In genomic region chr10:59177031-59177861, GRCh38 we compare ENCODE assay signal across 8 cellular contexts. TPM values are rescaled to one million over a fixed set of nuclear protein-coding genes. Genes with fewer than 3 reads are reported as not detected.
A peak's percentile ranks its signal among the peaks of the same experiment; 100 is the strongest.
DNase-seq lines count a peak whose midpoint lies in the region; ATAC-seq, FAIRE-seq and TF ChIP-seq lines count a peak whose summit lies in the region.

No MANE protein-coding gene starts in this region.

- H3K4me1 Mint-ChIP-seq in natural killer cell, result no peaks in the 10 kb centered on the region
- peaks cover 0 to 6% (median 2%) of the 10 kb centered on the region in 4 donors for H3K4me1 Mint-ChIP-seq in naive thymus-derived CD8-positive, alpha-beta T cell

- H3K4me3 ChIP-seq in small intestine (ENCODE audit: low read depth in 1 of 2, low read length in 2 of 2), result peak overlapping the region in 1 of 2 donors; percentile 84

- H3K4me1 ChIP-seq in small intestine (ENCODE audit: control insufficient read depth in 2 of 2, insufficient read depth in 1 of 2, low read depth in 1 of 2, low read length in 1 of 2), result peaks cover 0 to 4% of the 10 kb centered on the region in 2 donors

- peaks cover 2 to 5% of the 10 kb centered on the region in 2 donors for H3K9me3 Mint-ChIP-seq in natural killer cell
- peaks cover 0 to 10% (median 5%) of the 10 kb centered on the region in 9 donors for H3K9me3 Mint-ChIP-seq in naive thymus-derived CD8-positive, alpha-beta T cell

- no peak for TF ChIP-seq CTCF in natural killer cell (IDR thresholded peaks at IDR 0.05)

- 4 to 6% (median 6%) methylated on average over 35 to 42 of the region's 42 CpGs for WGBS in small intestine, 3 donors

- DNase-seq in ELF-1 (ENCODE audit: low read depth, low spot score) (peak; percentile 58), NCI-H146 (lab: John Stamatoyannopoulos, UW) (peak; percentile 87), brain pericyte (ENCODE audit: low read depth, low spot score) (peak; percentile 51), inferior parietal cortex (ENCODE audit: extremely low spot score) (peak; percentile 76), small intestine (peak; percentile 81), CD1c-positive myeloid dendritic cell (ENCODE audit: extremely low spot score) (no peak), natural killer cell (no peak)
- DNase-seq in naive thymus-derived CD8-positive, alpha-beta T cell, result no peak

- no peaks in the 10 kb centered on the region for H3K9me3 ChIP-seq in small intestine (ENCODE audit: control insufficient read depth, low read depth)

- H3K4me3 Mint-ChIP-seq in natural killer cell, result no peak overlapping the region
- H3K4me3 Mint-ChIP-seq in naive thymus-derived CD8-positive, alpha-beta T cell, result no peak overlapping the region

- intact Hi-C loops in natural killer cell (cut with micrococcal nuclease), result no loop called here

- H3K36me3 ChIP-seq in small intestine (ENCODE audit: control insufficient read depth in 2 of 2, insufficient read depth in 2 of 2, low read length in 2 of 2), result no peaks in the 10 kb centered on the region

- FAIRE-seq in small intestine (lab: Jason Lieb, UNC), result no peak

- peaks cover 8 to 22% of the 10 kb centered on the region in 2 donors for H3K27me3 Mint-ChIP-seq in natural killer cell (ENCODE audit: low read depth in 2 of 2)
- peaks cover 17 to 31% (median 20%) of the 10 kb centered on the region in 5 donors for H3K27me3 Mint-ChIP-seq in naive thymus-derived CD8-positive, alpha-beta T cell

- POLR2A ChIA-PET in naive thymus-derived CD8-positive, alpha-beta T cell (lab: Charles Lee), result no interaction called here

- ATAC-seq in natural killer cell, result no peak
- ATAC-seq in naive thymus-derived CD8-positive, alpha-beta T cell, result no peak

- peak overlapping the region; percentile 72 to 73 for H3K27ac ChIP-seq in small intestine (ENCODE audit: low read depth in 1 of 2, low read length in 1 of 2)

- no peaks in the 10 kb centered on the region for H3K36me3 Mint-ChIP-seq in natural killer cell
- H3K36me3 Mint-ChIP-seq in naive thymus-derived CD8-positive, alpha-beta T cell, result peaks cover 0 to 7% (median 0%) of the 10 kb centered on the region in 3 donors

- H3K27ac Mint-ChIP-seq in natural killer cell, result no peak overlapping the region
- no peak overlapping the region for H3K27ac Mint-ChIP-seq in naive thymus-derived CD8-positive, alpha-beta T cell

- peaks cover 0 to 3% of the 10 kb centered on the region in 2 donors for H3K27me3 ChIP-seq in small intestine (ENCODE audit: control insufficient read depth in 2 of 2, insufficient read depth in 2 of 2, low read length in 2 of 2)

RNA-seq across cellular contexts. Expression of gene PHYHIPL, which starts 0.8 kb away (rescaled TPM):
- 10 to 100 TPM in 2 of 3 donors, 1 to 10 TPM in 1; 7.0 to 19.7 (median 12.1) TPM for polyA plus RNA-seq in small intestine
- not detected for total RNA-seq in natural killer cell
- not detected for total RNA-seq in naive thymus-derived CD8-positive, alpha-beta T cell
- not detected for polyA plus RNA-seq in naive thymus-derived CD8-positive, alpha-beta T cell

Comparison
In these comparisons a context has a peak if more than half of its experiments do, and no peak if none do; other contexts are left out.
1. DNase-seq: peak in ELF-1 (single experiment), NCI-H146 (single experiment), brain pericyte (single experiment), inferior parietal cortex (single experiment) and small intestine (single experiment); none in CD1c-positive myeloid dendritic cell (single experiment), natural killer cell (single experiment) and naive thymus-derived CD8-positive, alpha-beta T cell (0 of 10).